In genomic region chr15:65516997-65517865, GRCh38 we compare ENCODE assay signal across 8 cellular contexts. TPM values are rescaled to one million over a fixed set of nuclear protein-coding genes. Genes with fewer than 3 reads are reported as not detected.
DNase-seq lines count a peak whose midpoint lies in the region; ATAC-seq and TF ChIP-seq lines count a peak whose summit lies in the region.

DPP8 (minus strand) TSS chr15:65517689; CDS start chr15:65512553, 5,136 bp downstream.

- H3K79me2 ChIP-seq in MM.1S (ENCODE audit: low read length): peaks cover 39% of the 10 kb centered on the region

- peaks cover 17% of the 10 kb centered on the region for H3K4me1 ChIP-seq in HAP-1
- H3K4me1 ChIP-seq in MM.1S (ENCODE audit: low read length): peaks cover 12% of the 10 kb centered on the region; the same call in 1 of the 2 replicates
- H3K4me1 ChIP-seq in foreskin keratinocyte: no peaks in the 10 kb centered on the region
- H3K4me1 ChIP-seq in neuron (ENCODE audit: insufficient read depth, low read length): peaks cover 16% of the 10 kb centered on the region

- DNase-seq in GDM1 (lab: John Stamatoyannopoulos, UW) (peak; percentile 92), HAP-1 (ENCODE audit: low spot score in 2 of 2) (peak; percentile 100), MM.1S (peak; percentile 97), SIG-M5 treated with dmso at 0.1 percent for 504 hours (lab: John Stamatoyannopoulos, UW; ENCODE audit: unreplicated experiment) (peak; percentile 94), foreskin keratinocyte (peak; percentile 79 to 86)
- DNase-seq in activated gamma-delta T cell treated with anti-CD3 and anti-CD28 coated beads, Interleukin-2, amount 50 U/mL, for 16 hours (ENCODE audit: low read depth): peak; percentile 93

- peak within 1 kb of the TSS; percentile 97 for H2AFZ ChIP-seq in MM.1S (ENCODE audit: low read length)
- peak within 1 kb of the TSS; percentile 81 for H2AFZ ChIP-seq in neuron (ENCODE audit: low read depth, low read length)

- peak; percentile 95 for ATAC-seq in foreskin keratinocyte

- no peaks in the 10 kb centered on the region for H4K20me1 ChIP-seq in MM.1S (ENCODE audit: insufficient read depth, low read length)

- H3K27me3 ChIP-seq in HAP-1 (ENCODE audit: low read depth) (no peaks in the 10 kb centered on the region), MM.1S (replicated peaks; ENCODE audit: insufficient read depth, low read length) (no peaks in the 10 kb centered on the region), foreskin keratinocyte (no peaks in the 10 kb centered on the region), neuron (ENCODE audit: insufficient read depth, low read length) (no peaks in the 10 kb centered on the region)

- no peaks in the 10 kb centered on the region for H3K9me2 ChIP-seq in MM.1S (replicated peaks; ENCODE audit: insufficient read depth, low read length)

- H3K9ac ChIP-seq in MM.1S (ENCODE audit: low read length): peak within 1 kb of the TSS; percentile 92

- H3K9me3 ChIP-seq in HAP-1 (no peaks in the 10 kb centered on the region), MM.1S (replicated peaks; ENCODE audit: insufficient read depth, low read length) (no peaks in the 10 kb centered on the region), neuron (ENCODE audit: low read length) (no peaks in the 10 kb centered on the region)

- H3K27ac ChIP-seq in MM.1S (ENCODE audit: low read length) (peak within 1 kb of the TSS; percentile 87), foreskin keratinocyte (peak within 1 kb of the TSS; percentile 54)

- TF ChIP-seq CTCF in MM.1S (IDR thresholded peaks at IDR 0.05; ENCODE audit: low read length) (peak; percentile 97), foreskin keratinocyte (conservative IDR thresholded peaks at IDR 0.05) (peak; percentile 99), subcutaneous adipose tissue (IDR thresholded peaks at IDR 0.05; ENCODE audit: low read depth) (no peak)

- peaks cover 31% of the 10 kb centered on the region for H3K36me3 ChIP-seq in HAP-1 (replicated peaks)
- H3K36me3 ChIP-seq in MM.1S (replicated peaks; ENCODE audit: insufficient read depth, low read length): no peaks in the 10 kb centered on the region; the same call in 1 of the 2 replicates
- peaks cover 14% of the 10 kb centered on the region for H3K36me3 ChIP-seq in neuron (ENCODE audit: insufficient read depth, low read length)

- peak within 1 kb of the TSS; percentile 83 for H3K4me2 ChIP-seq in MM.1S (ENCODE audit: low read depth, low read length)

- peaks cover 9% of the 10 kb centered on the region; the same call in 1 of the 2 replicates for H3F3A ChIP-seq in MM.1S (ENCODE audit: insufficient read depth, low read length)

- in situ Hi-C loops in HAP-1 (cut with MboI; ENCODE audit: low sequenced_read_pairs): no loop called here

- peak within 1 kb of the TSS; percentile 100 for H3K4me3 ChIP-seq in HAP-1
- peak within 1 kb of the TSS; percentile 93 for H3K4me3 ChIP-seq in MM.1S (ENCODE audit: low read length)
- H3K4me3 ChIP-seq in neuron (ENCODE audit: low read length): peak within 1 kb of the TSS; percentile 78

RNA-seq across cellular contexts. Expression of gene DPP8, which starts in this region (rescaled TPM):
- total RNA-seq in foreskin keratinocyte (23.0 and 23.1 TPM in 2 replicates), subcutaneous adipose tissue (10 to 100 TPM; 33.1 to 52.5 (median 40.5) TPM)
- polyA plus RNA-seq in foreskin keratinocyte: 3.8 and 4.4 TPM in 2 replicates

Comparison
In these comparisons a context has a peak if more than half of its experiments do, and no peak if none do; other contexts are left out.
1. Peak in every context shown above with its lines: DNase-seq, ATAC-seq, H3K4me3 ChIP-seq and H3K27ac ChIP-seq.